8 cellular contexts compared by ENCODE assay signal in genomic region chr15:26866298-26867198, GRCh38. TPM values are rescaled to one million over a fixed set of nuclear protein-coding genes. Genes with fewer than 3 reads are reported as not detected.
DNase-seq lines count a peak whose midpoint lies in the region; FAIRE-seq and TF ChIP-seq lines count a peak whose summit lies in the region.

GABRA5 (plus strand) TSS chr15:26867062; CDS start chr15:26869249, 2,187 bp downstream.

- no peak within 1 kb of the TSS for H3K4me3 ChIP-seq in osteoblast (ENCODE audit: insufficient read depth, low read length)

- no peak within 1 kb of the TSS for H2AFZ ChIP-seq in osteoblast (ENCODE audit: low read length)

- H3K4me2 ChIP-seq in osteoblast (ENCODE audit: insufficient read depth, low read length) = no peak within 1 kb of the TSS

- no peaks in the 10 kb centered on the region for H3K4me1 ChIP-seq in osteoblast (ENCODE audit: insufficient read depth, low read length)

- H3K27ac ChIP-seq in osteoblast (ENCODE audit: low read depth, low read length) = no peak within 1 kb of the TSS

- H4K20me1 ChIP-seq in osteoblast (ENCODE audit: insufficient read depth, low read length) = no peaks in the 10 kb centered on the region

- TF ChIP-seq CTCF in osteoblast (IDR thresholded peaks at IDR 0.05; ENCODE audit: extremely low read depth, low read depth, low read length) = no peak
- TF ChIP-seq CTCF in GM13977 (IDR thresholded peaks at IDR 0.05; ENCODE audit: extremely low read depth, insufficient read depth, missing control alignments) = no peak
- TF ChIP-seq CTCF in GM13976 (IDR thresholded peaks at IDR 0.05; ENCODE audit: borderline replicate concordance, control extremely low read depth, extremely low read depth, insufficient read depth, missing control alignments) = no peak

- H3K79me2 ChIP-seq in osteoblast (ENCODE audit: insufficient read depth, low read length) = no peaks in the 10 kb centered on the region

- H3K9me3 ChIP-seq in osteoblast (ENCODE audit: low read depth, low read length) = no peaks in the 10 kb centered on the region

- DNase-seq in G401 (ENCODE audit: low spot score) (peak; percentile 25), NCI-H2227 treated with DMSO at 0.1 percent for 48 hours (lab: John Stamatoyannopoulos, UW) (peak; percentile 4), frontal cortex (ENCODE audit: low spot score in 2 of 2) (no peak), osteoblast (ENCODE audit: insufficient read length, low spot score, missing footprints) (peak; percentile 84), GM13977 (ENCODE audit: low spot score) (no peak), GM13976 (ENCODE audit: low spot score) (no peak)
- no peak for DNase-seq in activated CD8-positive, alpha-beta memory T cell treated with anti-CD3 and anti-CD28 coated beads for 24 hours
- DNase-seq in activated CD4-positive, alpha-beta T cell treated with anti-CD3 and anti-CD28 coated beads, Interleukin-2, amount 50 U/mL, for 48 hours = no peak

- FAIRE-seq in frontal cortex (lab: Jason Lieb, UNC) = no peak

- peaks cover 14% of the 10 kb centered on the region for H3K27me3 ChIP-seq in osteoblast (ENCODE audit: insufficient read depth, low read length)

- no peaks in the 10 kb centered on the region for H3K36me3 ChIP-seq in osteoblast (ENCODE audit: insufficient read depth, low read length)

- in situ Hi-C loops in G401 (cut with HindIII; ENCODE audit: low sequenced_read_pairs) = no loop called here
- in situ Hi-C loops in GM13977 (cut with MboI; ENCODE audit: low pct_unique_long_range_greater_than_20kb, low sequenced_read_pairs, unreplicated experiment) = no loop called here
- in situ Hi-C loops in GM13976 (cut with MboI; ENCODE audit: low sequenced_read_pairs, unreplicated experiment) = no loop called here

RNA-seq across cellular contexts. Expression of gene GABRA5, which starts in this region (rescaled TPM):
- 159 and 239 TPM in 2 replicates for total RNA-seq in G401 (2014; rRNA removed; shearing (Covaris generic))
- total RNA-seq in frontal cortex (54.2 TPM), osteoblast (not detected in 2 replicates)

Comparison
In these comparisons a context has a peak if more than half of its experiments do, and no peak if none do; other contexts are left out.
1. RNA of gene GABRA5 (total RNA-seq): 159 to 239 TPM in G401 and 54.2 TPM in frontal cortex (single experiment); not detected in osteoblast; every median in the first group is over 10 times any median in the second.
2. Peak in DNase-seq in osteoblast; RNA of the gene not detected or under 1 TPM.
3. DNase-seq: peak in G401 (single experiment) and NCI-H2227 treated with DMSO at 0.1 percent for 48 hours (single experiment); none in frontal cortex (0 of 2), GM13977 (single experiment), activated CD8-positive, alpha-beta memory T cell treated with anti-CD3 and anti-CD28 coated beads for 24 hours (single experiment), activated CD4-positive, alpha-beta T cell treated with anti-CD3 and anti-CD28 coated beads, Interleukin-2, amount 50 U/mL, for 48 hours (0 of 2) and GM13976 (single experiment).